ENCODE assay signal across 1 cellular context in the genomic region with DNA sequence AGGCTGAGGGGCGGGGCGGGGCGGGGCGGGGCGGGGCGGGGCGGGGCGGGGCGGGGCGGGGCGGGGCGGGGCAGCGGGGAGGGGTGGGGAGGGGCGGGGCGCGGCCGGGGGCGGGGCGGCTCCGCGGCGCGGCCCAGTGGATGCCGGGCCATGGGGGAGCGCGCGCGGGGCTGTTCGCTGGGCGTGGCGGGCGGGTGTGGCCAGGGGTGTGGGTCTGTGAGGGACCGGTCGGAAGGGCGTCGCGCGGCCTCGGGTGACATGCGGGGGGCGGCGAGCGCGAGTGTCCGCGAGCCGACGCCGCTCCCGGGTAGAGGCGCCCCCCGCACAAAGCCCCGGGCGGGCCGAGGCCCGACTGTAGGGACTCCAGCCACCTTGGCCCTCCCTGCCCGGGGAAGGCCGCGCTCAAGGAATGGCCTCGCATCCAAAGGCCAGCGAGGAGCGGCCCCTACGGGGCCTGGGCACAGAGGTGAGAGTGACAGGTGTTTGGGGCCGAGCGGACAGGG.
A peak's percentile ranks its signal among the peaks of the same experiment; 100 is the strongest.
TF ChIP-seq lines count a peak whose summit lies in the region.

A gene (plus strand): TSS at position 188 of the 503 bp plus-strand sequence. CDS start 71 bp downstream, at position 259.

TF ChIP-seq in HEK293, 187 proteins besides CTCF, POLR2A, EP300 and RAD21 (continued from another document):
- TF ChIP-seq, protein P1, sequence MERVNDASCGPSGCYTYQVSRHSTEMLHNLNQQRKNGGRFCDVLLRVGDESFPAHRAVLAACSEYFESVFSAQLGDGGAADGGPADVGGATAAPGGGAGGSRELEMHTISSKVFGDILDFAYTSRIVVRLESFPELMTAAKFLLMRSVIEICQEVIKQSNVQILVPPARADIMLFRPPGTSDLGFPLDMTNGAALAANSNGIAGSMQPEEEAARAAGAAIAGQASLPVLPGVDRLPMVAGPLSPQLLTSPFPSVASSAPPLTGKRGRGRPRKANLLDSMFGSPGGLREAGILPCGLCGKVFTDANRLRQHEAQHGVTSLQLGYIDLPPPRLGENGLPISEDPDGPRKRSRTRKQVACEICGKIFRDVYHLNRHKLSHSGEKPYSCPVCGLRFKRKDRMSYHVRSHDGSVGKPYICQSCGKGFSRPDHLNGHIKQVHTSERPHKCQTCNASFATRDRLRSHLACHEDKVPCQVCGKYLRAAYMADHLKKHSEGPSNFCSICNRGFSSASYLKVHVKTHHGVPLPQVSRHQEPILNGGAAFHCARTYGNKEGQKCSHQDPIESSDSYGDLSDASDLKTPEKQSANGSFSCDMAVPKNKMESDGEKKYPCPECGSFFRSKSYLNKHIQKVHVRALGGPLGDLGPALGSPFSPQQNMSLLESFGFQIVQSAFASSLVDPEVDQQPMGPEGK (tag by site-specific recombination; IDR thresholded peaks at IDR 0.05) = 0 out of 2 replicates have a peak, but pooled peaks have one; percentile 33
- TF ChIP-seq ZNF558 (tag by site-specific recombination; IDR thresholded peaks at IDR 0.05) (no peak), SCRT1 (tag by site-specific recombination; IDR thresholded peaks at IDR 0.05; ENCODE audit: borderline replicate concordance) (no peak; the same call in 1 of the 2 replicates), KLF1 (tag by site-specific recombination; IDR thresholded peaks at IDR 0.05) (peak; percentile 35), ZNF610 (tag by site-specific recombination; IDR thresholded peaks at IDR 0.05; ENCODE audit: borderline replicate concordance) (peak; percentile 48; the same call in 1 of the 2 replicates), ZNF560 (tag by site-specific recombination; IDR thresholded peaks at IDR 0.05; ENCODE audit: borderline replicate concordance) (no peak), ZNF221 (tag by site-specific recombination; IDR thresholded peaks at IDR 0.05; ENCODE audit: borderline replicate concordance) (no peak), ZBTB20 (tag by site-specific recombination; IDR thresholded peaks at IDR 0.05) (no peak), ZFHX2 (tag by site-specific recombination; conservative IDR thresholded peaks at IDR 0.05) (no peak), ZNF341 (tag by site-specific recombination; IDR thresholded peaks at IDR 0.05; ENCODE audit: low read depth) (peak; percentile 20; the same call in 1 of the 2 replicates), ZBTB8A (tag by site-specific recombination; IDR thresholded peaks at IDR 0.05) (peak; percentile 52; the same call in 1 of the 2 replicates), PRDM1 (tag by site-specific recombination; IDR thresholded peaks at IDR 0.05) (no peak), ZNF223 (tag by site-specific recombination; IDR thresholded peaks at IDR 0.05) (no peak), ZXDB (tag by site-specific recombination; IDR thresholded peaks at IDR 0.05) (no peak)
- TF ChIP-seq, protein P2, sequence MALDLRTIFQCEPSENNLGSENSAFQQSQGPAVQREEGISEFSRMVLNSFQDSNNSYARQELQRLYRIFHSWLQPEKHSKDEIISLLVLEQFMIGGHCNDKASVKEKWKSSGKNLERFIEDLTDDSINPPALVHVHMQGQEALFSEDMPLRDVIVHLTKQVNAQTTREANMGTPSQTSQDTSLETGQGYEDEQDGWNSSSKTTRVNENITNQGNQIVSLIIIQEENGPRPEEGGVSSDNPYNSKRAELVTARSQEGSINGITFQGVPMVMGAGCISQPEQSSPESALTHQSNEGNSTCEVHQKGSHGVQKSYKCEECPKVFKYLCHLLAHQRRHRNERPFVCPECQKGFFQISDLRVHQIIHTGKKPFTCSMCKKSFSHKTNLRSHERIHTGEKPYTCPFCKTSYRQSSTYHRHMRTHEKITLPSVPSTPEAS (tag by site-specific recombination; IDR thresholded peaks at IDR 0.05) = no peak
- TF ChIP-seq, protein P3, sequence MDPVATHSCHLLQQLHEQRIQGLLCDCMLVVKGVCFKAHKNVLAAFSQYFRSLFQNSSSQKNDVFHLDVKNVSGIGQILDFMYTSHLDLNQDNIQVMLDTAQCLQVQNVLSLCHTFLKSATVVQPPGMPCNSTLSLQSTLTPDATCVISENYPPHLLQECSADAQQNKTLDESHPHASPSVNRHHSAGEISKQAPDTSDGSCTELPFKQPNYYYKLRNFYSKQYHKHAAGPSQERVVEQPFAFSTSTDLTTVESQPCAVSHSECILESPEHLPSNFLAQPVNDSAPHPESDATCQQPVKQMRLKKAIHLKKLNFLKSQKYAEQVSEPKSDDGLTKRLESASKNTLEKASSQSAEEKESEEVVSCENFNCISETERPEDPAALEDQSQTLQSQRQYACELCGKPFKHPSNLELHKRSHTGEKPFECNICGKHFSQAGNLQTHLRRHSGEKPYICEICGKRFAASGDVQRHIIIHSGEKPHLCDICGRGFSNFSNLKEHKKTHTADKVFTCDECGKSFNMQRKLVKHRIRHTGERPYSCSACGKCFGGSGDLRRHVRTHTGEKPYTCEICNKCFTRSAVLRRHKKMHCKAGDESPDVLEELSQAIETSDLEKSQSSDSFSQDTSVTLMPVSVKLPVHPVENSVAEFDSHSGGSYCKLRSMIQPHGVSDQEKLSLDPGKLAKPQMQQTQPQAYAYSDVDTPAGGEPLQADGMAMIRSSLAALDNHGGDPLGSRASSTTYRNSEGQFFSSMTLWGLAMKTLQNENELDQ (tag by site-specific recombination; IDR thresholded peaks at IDR 0.05; ENCODE audit: low read depth) = no peak
- TF ChIP-seq, protein P4, sequence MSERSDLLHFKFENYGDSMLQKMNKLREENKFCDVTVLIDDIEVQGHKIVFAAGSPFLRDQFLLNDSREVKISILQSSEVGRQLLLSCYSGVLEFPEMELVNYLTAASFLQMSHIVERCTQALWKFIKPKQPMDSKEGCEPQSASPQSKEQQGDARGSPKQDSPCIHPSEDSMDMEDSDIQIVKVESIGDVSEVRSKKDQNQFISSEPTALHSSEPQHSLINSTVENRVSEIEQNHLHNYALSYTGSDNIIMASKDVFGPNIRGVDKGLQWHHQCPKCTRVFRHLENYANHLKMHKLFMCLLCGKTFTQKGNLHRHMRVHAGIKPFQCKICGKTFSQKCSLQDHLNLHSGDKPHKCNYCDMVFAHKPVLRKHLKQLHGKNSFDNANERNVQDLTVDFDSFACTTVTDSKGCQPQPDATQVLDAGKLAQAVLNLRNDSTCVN (tag by site-specific recombination; optimal IDR thresholded peaks at IDR 0.05) = peak; percentile 69
- TF ChIP-seq, protein P5, sequence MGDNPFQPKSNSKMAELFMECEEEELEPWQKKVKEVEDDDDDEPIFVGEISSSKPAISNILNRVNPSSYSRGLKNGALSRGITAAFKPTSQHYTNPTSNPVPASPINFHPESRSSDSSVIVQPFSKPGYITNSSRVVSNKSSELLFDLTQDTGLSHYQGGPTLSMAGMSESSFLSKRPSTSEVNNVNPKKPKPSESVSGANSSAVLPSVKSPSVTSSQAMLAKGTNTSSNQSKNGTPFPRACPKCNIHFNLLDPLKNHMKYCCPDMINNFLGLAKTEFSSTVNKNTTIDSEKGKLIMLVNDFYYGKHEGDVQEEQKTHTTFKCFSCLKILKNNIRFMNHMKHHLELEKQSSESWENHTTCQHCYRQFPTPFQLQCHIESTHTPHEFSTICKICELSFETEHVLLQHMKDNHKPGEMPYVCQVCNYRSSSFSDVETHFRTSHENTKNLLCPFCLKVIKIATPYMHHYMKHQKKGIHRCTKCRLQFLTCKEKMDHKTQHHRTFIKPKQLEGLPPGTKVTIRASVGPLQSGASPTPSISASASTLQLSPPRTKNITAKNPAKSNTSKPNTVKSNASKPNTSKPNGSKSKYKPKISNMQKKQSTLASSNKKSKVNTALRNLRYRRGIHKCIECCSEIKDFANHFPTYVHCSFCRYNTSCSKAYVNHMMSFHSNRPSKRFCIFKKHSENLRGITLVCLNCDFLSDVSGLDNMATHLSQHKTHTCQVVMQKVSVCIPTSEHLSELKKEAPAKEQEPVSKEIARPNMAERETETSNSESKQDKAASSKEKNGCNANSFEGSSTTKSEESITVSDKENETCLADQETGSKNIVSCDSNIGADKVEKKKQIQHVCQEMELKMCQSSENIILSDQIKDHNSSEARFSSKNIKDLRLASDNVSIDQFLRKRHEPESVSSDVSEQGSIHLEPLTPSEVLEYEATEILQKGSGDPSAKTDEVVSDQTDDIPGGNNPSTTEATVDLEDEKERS (tag by site-specific recombination; IDR thresholded peaks at IDR 0.05) = no peak
- TF ChIP-seq, protein P6, sequence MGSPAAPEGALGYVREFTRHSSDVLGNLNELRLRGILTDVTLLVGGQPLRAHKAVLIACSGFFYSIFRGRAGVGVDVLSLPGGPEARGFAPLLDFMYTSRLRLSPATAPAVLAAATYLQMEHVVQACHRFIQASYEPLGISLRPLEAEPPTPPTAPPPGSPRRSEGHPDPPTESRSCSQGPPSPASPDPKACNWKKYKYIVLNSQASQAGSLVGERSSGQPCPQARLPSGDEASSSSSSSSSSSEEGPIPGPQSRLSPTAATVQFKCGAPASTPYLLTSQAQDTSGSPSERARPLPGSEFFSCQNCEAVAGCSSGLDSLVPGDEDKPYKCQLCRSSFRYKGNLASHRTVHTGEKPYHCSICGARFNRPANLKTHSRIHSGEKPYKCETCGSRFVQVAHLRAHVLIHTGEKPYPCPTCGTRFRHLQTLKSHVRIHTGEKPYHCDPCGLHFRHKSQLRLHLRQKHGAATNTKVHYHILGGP (tag by site-specific recombination; IDR thresholded peaks at IDR 0.05) = no peak
